In genomic region chr7:11203688-11204087, GRCh38 we compare ENCODE assay signal across 16 cellular contexts.
DNase-seq lines count a peak whose midpoint lies in the region; ATAC-seq and TF ChIP-seq lines count a peak whose summit lies in the region.
"Had no signal": no experiment of that assay in that cellular context is flagged by ENCODE, and none has a peak within 500 bp of the region (broad histone marks: within the 10 kb centered on the region; RNA-seq: fewer than 3 reads in every experiment).

No MANE protein-coding gene starts in this region.

- no peak overlapping the region for H3K27ac ChIP-seq in upper lobe of right lung

- DNase-seq in Right ventricle myocardium inferior (ENCODE audit: missing footprints) (peak; percentile 75), cardiac septum (ENCODE audit: low spot score) (no peak), glomerular visceral epithelial cell (ENCODE audit: extremely low spot score) (peak; percentile 4), mucosa of descending colon (peak; percentile 29 to 45 (median 43)), upper lobe of right lung (no peak)
- DNase-seq in activated CD4-positive, CD25-positive, alpha-beta regulatory T cell (lab: John Stamatoyannopoulos, UW): no peak
- DNase-seq: AML-193; CD4-positive, CD25-positive, alpha-beta regulatory T cell; DMS79 treated with DMSO at 0.1 percent for 48 hours; GDM1; NCI-H1048; SIG-M5 had no signal

- intact Hi-C loops in Right ventricle myocardium inferior (cut with DNase I): no loop called here
- intact Hi-C loops in cardiac septum (cut with DNase I): no loop called here
- intact Hi-C loops in mucosa of descending colon (cut with DNase I, micrococcal nuclease): no loop called here
- intact Hi-C loops in upper lobe of right lung (cut with DNase I): no loop called here

- no peaks in the 10 kb centered on the region for H3K36me3 ChIP-seq in mucosa of descending colon (ENCODE audit: low read depth)
- H3K36me3 ChIP-seq in upper lobe of right lung: no peaks in the 10 kb centered on the region

- ATAC-seq in Right ventricle myocardium inferior: peak; percentile 70
- peak; percentile 43 for ATAC-seq in mucosa of descending colon
- peak; percentile 53 for ATAC-seq in upper lobe of right lung
- no peak for ATAC-seq in GM19467 (IDR thresholded peaks at IDR 0.05; ENCODE audit: unreplicated experiment)
- ATAC-seq in GM21737 (IDR thresholded peaks at IDR 0.05; ENCODE audit: unreplicated experiment): no peak
- ATAC-seq: K562, Panc1 had no signal

- H3K9me3 ChIP-seq in mucosa of descending colon (no peaks in the 10 kb centered on the region), upper lobe of right lung (no peaks in the 10 kb centered on the region)

- H3K4me3 ChIP-seq in mucosa of descending colon (no peak overlapping the region), upper lobe of right lung (no peak overlapping the region)
- H3K4me3 ChIP-seq: K562 had no signal

- H3K4me1 ChIP-seq in mucosa of descending colon (ENCODE audit: low read depth) (no peaks in the 10 kb centered on the region), upper lobe of right lung (no peaks in the 10 kb centered on the region)

- TF ChIP-seq CTCF in mucosa of descending colon (IDR thresholded peaks at IDR 0.05): no peak
- no peak for TF ChIP-seq CTCF in upper lobe of right lung (IDR thresholded peaks at IDR 0.05)

- no peaks in the 10 kb centered on the region for H3K27me3 ChIP-seq in upper lobe of right lung

Comparison
In these comparisons a context has a peak if more than half of its experiments do, and no peak if none do; other contexts are left out.
1. DNase-seq: peak in Right ventricle myocardium inferior (single experiment), glomerular visceral epithelial cell (single experiment) and mucosa of descending colon (3 of 3); none in cardiac septum (single experiment), upper lobe of right lung (single experiment) and activated CD4-positive, CD25-positive, alpha-beta regulatory T cell (0 of 4).
2. ATAC-seq: peak in Right ventricle myocardium inferior (single experiment), mucosa of descending colon (single experiment) and upper lobe of right lung (single experiment); none in GM19467 (single experiment) and GM21737 (single experiment).